In the genomic region with DNA sequence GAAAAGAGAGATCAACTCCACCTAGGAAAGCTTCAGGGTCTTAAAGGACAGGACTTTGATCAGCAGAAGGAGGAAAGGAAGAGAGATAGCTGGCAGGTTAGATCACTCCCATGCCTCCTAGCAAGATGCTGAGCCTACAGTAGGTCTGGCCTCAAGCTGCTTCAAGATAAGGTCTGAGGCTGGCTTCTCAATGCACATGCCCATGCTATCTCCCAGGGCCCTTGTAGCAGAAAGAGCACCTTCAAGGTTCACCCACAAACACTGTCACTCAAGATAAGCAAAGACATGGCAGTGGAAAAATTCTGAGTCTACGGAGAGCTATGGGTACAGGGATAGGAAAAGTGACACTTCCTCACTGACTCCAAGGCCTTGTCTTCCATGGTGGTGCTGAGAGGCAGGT, we compare ENCODE assay signal across 12 cellular contexts. TPM values are rescaled to one million over a fixed set of nuclear protein-coding genes. Genes with fewer than 3 reads are reported as not detected.
"Had no signal": no experiment of that assay in that cellular context is flagged by ENCODE, and none has a peak within 500 bp of the region (broad histone marks: within the 10 kb centered on the region; RNA-seq: fewer than 3 reads in every experiment).

No MANE protein-coding gene starts in this region.

- H3K27ac ChIP-seq: colonic mucosa had no signal

- H3K9me3 Mint-ChIP-seq: activated naive CD4-positive, alpha-beta T cell treated with anti-CD3 and anti-CD28 coated beads, Interleukin-2, amount 10 ng/mL, durations not matched to agents 7 days and 5 days; activated T-helper 2 cell treated with anti-CD3 and anti-CD28 coated beads, Interferon-gamma antibody, Interleukin-2, Interleukin-4, amounts not matched to agents 10 μg/mL and 5 μg/mL and 100 μg/mL, durations not matched to agents 14 hours and 24 hours and 36 hours; natural killer cell treated with Interleukin-12 subunit alpha and Interleukin-12 subunit beta and Interleukin-15 and Interleukin-18, amount 100 ng/mL, for 72 hours had no signal

- H3K4me3 Mint-ChIP-seq: activated naive CD4-positive, alpha-beta T cell treated with anti-CD3 and anti-CD28 coated beads, Interleukin-2, amount 10 ng/mL, durations not matched to agents 7 days and 5 days; natural killer cell treated with Interleukin-12 subunit alpha and Interleukin-12 subunit beta and Interleukin-15 and Interleukin-18, amount 100 ng/mL, for 72 hours had no signal

- H3K27me3 ChIP-seq: cardiac muscle cell, colonic mucosa, esophagus muscularis mucosa had no signal

- H3K4me3 ChIP-seq: cardiac muscle cell, colonic mucosa, esophagus muscularis mucosa had no signal

- ATAC-seq: left ventricle myocardium superior; natural killer cell treated with Interleukin-12 subunit alpha and Interleukin-12 subunit beta and Interleukin-15 and Interleukin-18, amount 100 ng/mL, for 72 hours; sciatic nerve had no signal

- H3K27ac Mint-ChIP-seq: activated naive CD4-positive, alpha-beta T cell treated with anti-CD3 and anti-CD28 coated beads, Interleukin-2, amount 10 ng/mL, durations not matched to agents 7 days and 5 days had no signal

- FAIRE-seq: TTC549 had no signal

- H3K4me1 ChIP-seq: colonic mucosa had no signal

- H3K27me3 Mint-ChIP-seq: activated naive CD4-positive, alpha-beta T cell treated with anti-CD3 and anti-CD28 coated beads, Interleukin-2, amount 10 ng/mL, durations not matched to agents 7 days and 5 days; natural killer cell treated with Interleukin-12 subunit alpha and Interleukin-12 subunit beta and Interleukin-15 and Interleukin-18, amount 100 ng/mL, for 72 hours had no signal

- H3K9me3 ChIP-seq: colonic mucosa, esophagus muscularis mucosa had no signal

- DNase-seq: activated CD4-positive, CD25-positive, alpha-beta regulatory T cell treated with anti-CD3 and anti-CD28 coated beads, Interleukin-2, amount 50 U/mL, for 72 hours; activated naive CD4-positive, alpha-beta T cell treated with anti-CD3 and anti-CD28 coated beads, Interleukin-2, amount 10 ng/mL, durations not matched to agents 7 days and 5 days; colonic mucosa; left ventricle myocardium superior; stimulated activated CD4-positive, alpha-beta T cell treated with anti-CD3 and anti-CD28 coated beads, Interleukin-1b, Interleukin-23, amount 100 ng/mL, for 48 hours; T-helper 2 cell had no signal

RNA-seq across cellular contexts. Expression of gene REM2, which starts 14.3 kb away (rescaled TPM):
- total RNA-seq: left ventricle myocardium superior had no signal
